23 cellular contexts compared by ENCODE assay signal in the genomic region with DNA sequence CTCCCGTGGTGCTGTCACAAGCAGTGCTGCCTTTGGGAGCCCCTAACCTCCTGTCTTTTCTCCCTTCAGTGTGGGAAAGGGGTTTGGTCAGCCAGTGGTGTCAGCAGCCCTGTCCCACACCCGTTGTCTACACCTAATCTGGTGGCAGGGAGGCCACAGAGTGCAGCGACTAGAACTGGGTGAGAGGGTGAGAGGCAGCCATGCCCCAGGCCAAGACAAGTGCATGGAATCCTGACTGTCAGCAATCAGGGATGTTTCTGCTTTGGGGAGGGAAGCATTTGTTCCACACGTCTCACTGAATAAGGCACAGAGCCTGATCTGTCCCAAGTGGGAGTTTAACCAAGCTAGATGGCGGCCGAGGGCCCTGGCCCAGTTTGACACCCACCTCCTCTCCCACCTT. TPM values are rescaled to one million over a fixed set of nuclear protein-coding genes. Genes with fewer than 3 reads are reported as not detected.
DNase-seq lines count a peak whose midpoint lies in the region; ATAC-seq, FAIRE-seq and TF ChIP-seq lines count a peak whose summit lies in the region.
"Had no signal": no experiment of that assay in that cellular context is flagged by ENCODE, and none has a peak within 500 bp of the region (broad histone marks: within the 10 kb centered on the region; RNA-seq: fewer than 3 reads in every experiment).

No MANE protein-coding gene starts in this region.

- H3K79me2 ChIP-seq in HepG2 (ENCODE audit: insufficient read depth, low read length), result peaks cover 34% of the 10 kb centered on the region

- no peaks in the 10 kb centered on the region for H3K9me3 ChIP-seq in HepG2 (ENCODE audit: low read length)
- H3K9me3 ChIP-seq in right lobe of liver, result no peaks in the 10 kb centered on the region
- H3K9me3 ChIP-seq: esophagus muscularis mucosa, gastroesophageal sphincter, tibial nerve had no signal

- intact Hi-C loops in HepG2 (cut with micrococcal nuclease; ENCODE audit: unreplicated experiment) (loop anchor here (5.0 kb wide), 3 partner anchors 160 to 415 kb away; partner anchors contain the start of genes ARMC5 and RUSF1), right lobe of liver (cut with DNase I) (no loop called here)
- intact Hi-C loops in activated CD4-positive, alpha-beta memory T cell treated with anti-CD3 and anti-CD28 coated beads for 36 hours (cut with micrococcal nuclease), result no loop called here

- ATAC-seq in HepG2 (no peak; the same call in 2 of the 3 replicates), right lobe of liver (no peak), HG02981 (IDR thresholded peaks at IDR 0.05; ENCODE audit: unreplicated experiment) (no peak)
- ATAC-seq in stimulated activated naive B cell treated with anti-CD40 and anti-IgM and Interleukin-4, amounts not matched to agents 10 μg/mL and 1 μg/mL and 100 μg/mL, for 72 hours (replicated peaks), result no peak
- ATAC-seq: gastroesophageal sphincter, GM23338, right cardiac atrium, SK-N-SH treated with all-trans-retinoic acid at 6 μM for 48 hours had no signal

- no peak for FAIRE-seq in HepG2 (lab: Jason Lieb, UNC)

- H3K4me2 ChIP-seq in HepG2 (ENCODE audit: low read depth, low read length), result peak overlapping the region; percentile 81; the same call in 1 of the 2 replicates
- H3K4me2 ChIP-seq: GM23338 had no signal

- no peak overlapping the region for H3K4me3 Mint-ChIP-seq in activated CD4-positive, alpha-beta memory T cell treated with anti-CD3 and anti-CD28 coated beads for 36 hours
- peak overlapping the region; percentile 20 for H3K4me3 Mint-ChIP-seq in glutamatergic neuron (ENCODE audit: unreplicated experiment)
- no peak overlapping the region for H3K4me3 Mint-ChIP-seq in stimulated activated naive B cell treated with anti-CD40 and anti-IgM and Interleukin-4, amounts not matched to agents 10 μg/mL and 1 μg/mL and 100 μg/mL, for 72 hours
- H3K4me3 Mint-ChIP-seq: GM23338, mesothelial cell of epicardium had no signal

- TF ChIP-seq RAD21 in HepG2 (CRISPR knock-in tag; IDR thresholded peaks at IDR 0.05), result no peak

- peak overlapping the region in 1 of 3 experiments; percentile 99; a peak in 1 of 6 replicates for H3K4me3 ChIP-seq in HepG2 (replicated peaks in 1 of 3; ENCODE audit: insufficient read depth in 1 of 3, low read depth in 2 of 3, low read length in 3 of 3)
- no peak overlapping the region for H3K4me3 ChIP-seq in right lobe of liver
- H3K4me3 ChIP-seq: esophagus muscularis mucosa, gastroesophageal sphincter, GM23338, tibial nerve had no signal

- H3K27me3 ChIP-seq in HepG2 (ENCODE audit: control insufficient read depth in 1 of 2, insufficient read depth in 2 of 2, low read length in 2 of 2) (peaks cover 0 to 13% of the 10 kb centered on the region in 2 experiments; a peak in 2 of 5 replicates), right lobe of liver (no peaks in the 10 kb centered on the region)
- H3K27me3 ChIP-seq: esophagus muscularis mucosa, gastroesophageal sphincter, tibial nerve had no signal

- peak overlapping the region; percentile 59 for H3K27ac Mint-ChIP-seq in activated CD4-positive, alpha-beta memory T cell treated with anti-CD3 and anti-CD28 coated beads for 36 hours
- no peak overlapping the region for H3K27ac Mint-ChIP-seq in glutamatergic neuron (ENCODE audit: unreplicated experiment)
- H3K27ac Mint-ChIP-seq in stimulated activated naive B cell treated with anti-CD40 and anti-IgM and Interleukin-4, amounts not matched to agents 10 μg/mL and 1 μg/mL and 100 μg/mL, for 72 hours, result peak overlapping the region; percentile 67
- H3K27ac Mint-ChIP-seq: GM23338, mesothelial cell of epicardium had no signal

- in situ Hi-C loops in HepG2 (cut with HindIII; ENCODE audit: extremely low pct_ligation_motif_present, low pct_unique_long_range_greater_than_20kb), result loop anchor here (10.0 to 25.0 kb wide), 3 partner anchors 417 to 877 kb away; partner anchors contain the start of genes ARMC5, PYCARD, PYDC1 and TRIM72

- TF ChIP-seq POLR2A in HepG2 (IDR thresholded peaks at IDR 0.05; ENCODE audit: insufficient read depth in 1 of 2, low read depth in 2 of 2, low read length in 2 of 2) (no peak), right lobe of liver (IDR thresholded peaks at IDR 0.05) (no peak)

- DNase-seq in HepG2 (ENCODE audit: low spot score) (no peak), right lobe of liver (no peak), glutamatergic neuron (no peak), GOT3 (lab: John Stamatoyannopoulos, UW) (no peak)
- DNase-seq in activated CD4-positive, alpha-beta memory T cell treated with anti-CD3 and anti-CD28 coated beads for 36 hours, result no peak
- DNase-seq in stimulated activated naive B cell treated with anti-CD40 and anti-IgM and Interleukin-4, amounts not matched to agents 10 μg/mL and 1 μg/mL and 100 μg/mL, for 72 hours, result no peak
- DNase-seq in stimulated activated naive CD4-positive, alpha-beta T cell (lab: John Stamatoyannopoulos, UW), result no peak
- DNase-seq: anterior cingulate cortex; effector CD4-positive, alpha-beta T cell; NCI-H1105; NCI-H2081; NCI-H446; NK-92 treated with Interleukin-12 subunit alpha and Interleukin-12 subunit beta, amount 100 ng/mL, for 24 hours; RPMI8226; stimulated activated CD4-positive, alpha-beta T cell treated with anti-CD3 and anti-CD28 coated beads, Interleukin-15, amount 100 ng/mL, for 24 hours had no signal

- no TSS peak for BruUV-seq in HepG2 (replicated peaks; lab: Mats Ljungman, UMichigan)

- 0 out of 2 replicates have a peak, but pooled peaks cover 4% of the 10 kb centered on the region for H4K20me1 ChIP-seq in HepG2 (ENCODE audit: insufficient read depth, low read length)

- H3K4me1 ChIP-seq in HepG2 (ENCODE audit: insufficient read depth, low read length) (peaks cover 50% of the 10 kb centered on the region), right lobe of liver (peaks cover 0 to 18% (median 0%) of the 10 kb centered on the region in 4 donors)

- H2AFZ ChIP-seq in HepG2 (ENCODE audit: low read length), result no peak overlapping the region

- H3K9ac ChIP-seq in HepG2 (ENCODE audit: insufficient read depth, low read depth, low read length), result no peak overlapping the region

- H3K36me3 Mint-ChIP-seq in activated CD4-positive, alpha-beta memory T cell treated with anti-CD3 and anti-CD28 coated beads for 36 hours, result peaks cover 34% of the 10 kb centered on the region
- no peaks in the 10 kb centered on the region for H3K36me3 Mint-ChIP-seq in glutamatergic neuron (ENCODE audit: unreplicated experiment)
- peaks cover 20 to 21% of the 10 kb centered on the region in 2 donors for H3K36me3 Mint-ChIP-seq in stimulated activated naive B cell treated with anti-CD40 and anti-IgM and Interleukin-4, amounts not matched to agents 10 μg/mL and 1 μg/mL and 100 μg/mL, for 72 hours
- H3K36me3 Mint-ChIP-seq: mesothelial cell of epicardium had no signal

- peaks cover 58% of the 10 kb centered on the region for H3K4me1 Mint-ChIP-seq in activated CD4-positive, alpha-beta memory T cell treated with anti-CD3 and anti-CD28 coated beads for 36 hours (ENCODE audit: low read depth)
- H3K4me1 Mint-ChIP-seq in glutamatergic neuron (ENCODE audit: low read depth, unreplicated experiment), result peaks cover 11% of the 10 kb centered on the region
- H3K4me1 Mint-ChIP-seq in stimulated activated naive B cell treated with anti-CD40 and anti-IgM and Interleukin-4, amounts not matched to agents 10 μg/mL and 1 μg/mL and 100 μg/mL, for 72 hours, result peaks cover 38 to 64% of the 10 kb centered on the region in 2 donors

- H3K27me3 Mint-ChIP-seq in activated CD4-positive, alpha-beta memory T cell treated with anti-CD3 and anti-CD28 coated beads for 36 hours, result no peaks in the 10 kb centered on the region
- peaks cover 3% of the 10 kb centered on the region for H3K27me3 Mint-ChIP-seq in glutamatergic neuron (ENCODE audit: unreplicated experiment)
- no peaks in the 10 kb centered on the region for H3K27me3 Mint-ChIP-seq in stimulated activated naive B cell treated with anti-CD40 and anti-IgM and Interleukin-4, amounts not matched to agents 10 μg/mL and 1 μg/mL and 100 μg/mL, for 72 hours

- no peak overlapping the region for H3K27ac ChIP-seq in HepG2 (ENCODE audit: extremely low read length, insufficient read depth, low read length)
- H3K27ac ChIP-seq in right lobe of liver, result no peak overlapping the region
- H3K27ac ChIP-seq: esophagus muscularis mucosa, tibial nerve had no signal

- TF ChIP-seq EP300 in HepG2 (IDR thresholded peaks at IDR 0.05; ENCODE audit: low read depth in 2 of 2, low read length in 2 of 2) (no peak), HepG2 (CRISPR knock-in tag; IDR thresholded peaks at IDR 0.05; ENCODE audit: borderline replicate concordance) (no peak)

- H3K36me3 ChIP-seq in HepG2 (replicated peaks in 1 of 2; ENCODE audit: control insufficient read depth in 1 of 2, insufficient read depth in 2 of 2, low read length in 2 of 2) (no peaks in the 10 kb centered on the region), right lobe of liver (no peaks in the 10 kb centered on the region)
- H3K36me3 ChIP-seq: esophagus muscularis mucosa, gastroesophageal sphincter, tibial nerve had no signal

- POLR2A ChIA-PET in HepG2 (lab: Yijun Ruan, JAX), result interaction anchor here (1.2 kb wide), 1 partner anchor 887 kb away, joined by 3 read pairs; the partner anchor contains the start of gene HSD3B7
- POLR2A ChIA-PET in activated CD4-positive, alpha-beta memory T cell treated with anti-CD3 and anti-CD28 coated beads for 36 hours (lab: Charles Lee), result no interaction called here

- H3K9me3 Mint-ChIP-seq in activated CD4-positive, alpha-beta memory T cell treated with anti-CD3 and anti-CD28 coated beads for 36 hours, result no peaks in the 10 kb centered on the region
- peaks cover 2% of the 10 kb centered on the region for H3K9me3 Mint-ChIP-seq in glutamatergic neuron (ENCODE audit: unreplicated experiment)
- H3K9me3 Mint-ChIP-seq in stimulated activated naive B cell treated with anti-CD40 and anti-IgM and Interleukin-4, amounts not matched to agents 10 μg/mL and 1 μg/mL and 100 μg/mL, for 72 hours, result peaks cover 0 to 2% of the 10 kb centered on the region in 2 donors
- H3K9me3 Mint-ChIP-seq: mesothelial cell of epicardium had no signal

- CTCF ChIA-PET in HepG2 (lab: Yijun Ruan, JAX; ENCODE audit: low intra/inter-chr PET ratio, low total read pairs), result no interaction called here
- CTCF ChIA-PET in activated CD4-positive, alpha-beta memory T cell treated with anti-CD3 and anti-CD28 coated beads for 36 hours (lab: Charles Lee), result interaction anchor here (1.0 kb wide), 1 partner anchor 730 kb away, joined by 3 read pairs; no protein-coding TSS in a partner anchor

- WGBS in HepG2 (ENCODE audit: low lambda C conversion rate), result 40% methylated on average over 5 of the region's 6 CpGs
- no CpG with 5 or more reads among the region's 6 CpGs for WGBS in right lobe of liver (ENCODE audit: insufficient coverage, low coverage, low lambda C conversion rate, missing lambda C conversion rate)

- TF ChIP-seq CTCF in HepG2 (CRISPR knock-in tag; IDR thresholded peaks at IDR 0.05) (no peak), right lobe of liver (IDR thresholded peaks at IDR 0.05) (no peak), glutamatergic neuron (IDR thresholded peaks at IDR 0.05; ENCODE audit: partially characterized antibody, unreplicated experiment) (no peak)

RNA-seq across cellular contexts. Expression of gene ZNF267, which starts 1.4 kb away (rescaled TPM):
- total RNA-seq in HepG2 (2016; rRNA removed; fragmentation: Illumina TruSeq; extraction: Trizol), result 30.0 and 42.4 TPM in 2 replicates
- 4.5 and 5.7 TPM in 2 replicates for total RNA-seq in HepG2 (2016; cell fraction: cytosol; rRNA removed; fragmentation: Illumina TruSeq; extraction: Trizol; ENCODE audit: low read depth)
- 30.7 and 43.3 TPM in 2 replicates for total RNA-seq in HepG2 (2016; cell fraction: insoluble cytoplasmic fraction; rRNA removed; fragmentation: Illumina TruSeq; extraction: Trizol)
- total RNA-seq in HepG2 (2016; cell fraction: membrane; rRNA removed; fragmentation: Illumina TruSeq; extraction: Trizol), result 13.3 and 16.9 TPM in 2 replicates
- total RNA-seq in HepG2 (2016; cell fraction: nucleus; rRNA removed; fragmentation: Illumina TruSeq; extraction: Trizol), result 42.2 and 42.5 TPM in 2 replicates
- 3.0 and 3.1 TPM in 2 replicates for polyA plus RNA-seq in HepG2 (2011; rRNA removed)
- 1.4 and 2.0 TPM in 2 replicates for polyA plus RNA-seq in HepG2 (2011; cell fraction: cytosol; rRNA removed)
- polyA plus RNA-seq in HepG2 (2011; cell fraction: nucleus; rRNA removed), result 3.2 and 3.3 TPM in 2 replicates
- 6.3 and 7.1 TPM in 2 replicates for polyA plus RNA-seq in HepG2 (2012)
- polyA plus RNA-seq in HepG2 (2016; cell fraction: cytosol; fragmentation: Illumina TruSeq; extraction: Trizol; ENCODE audit: low read depth), result 1.0 and 1.2 TPM in 2 replicates
- polyA plus RNA-seq in HepG2 (2016; cell fraction: insoluble cytoplasmic fraction; fragmentation: Illumina TruSeq; extraction: Trizol; ENCODE audit: low read depth), result 22.9 and 26.2 TPM in 2 replicates
- 3.2 and 3.4 TPM in 2 replicates for polyA plus RNA-seq in HepG2 (2016; cell fraction: membrane; fragmentation: Illumina TruSeq; extraction: Trizol; ENCODE audit: low read depth)
- 15.0 and 18.6 TPM in 2 replicates for polyA plus RNA-seq in HepG2 (2016; cell fraction: nucleus; fragmentation: Illumina TruSeq; extraction: Trizol; ENCODE audit: insufficient read depth, low read depth)
- 6.5 and 9.1 TPM in 2 replicates for polyA minus RNA-seq in HepG2 (2011; rRNA and poly(A)+ RNA removed; ENCODE audit: low replicate concordance)
- 6.2 and 8.1 TPM in 2 replicates for polyA minus RNA-seq in HepG2 (2011; cell fraction: cytosol; rRNA and poly(A)+ RNA removed)
- polyA minus RNA-seq in HepG2 (2011; cell fraction: nucleus; rRNA and poly(A)+ RNA removed), result 40.3 and 44.5 TPM in 2 replicates
- total RNA-seq in right lobe of liver, result 1 to 10 TPM; 2.7 to 5.6 (median 3.7) TPM
- total RNA-seq in activated CD4-positive, alpha-beta memory T cell treated with anti-CD3 and anti-CD28 coated beads for 36 hours, result 10 to 100 TPM; 72.1 to 76.4 TPM
- total RNA-seq in glutamatergic neuron (ENCODE audit: unreplicated experiment), result 10.0 TPM
